ENCODE assay signal across 23 cellular contexts in the genomic region with DNA sequence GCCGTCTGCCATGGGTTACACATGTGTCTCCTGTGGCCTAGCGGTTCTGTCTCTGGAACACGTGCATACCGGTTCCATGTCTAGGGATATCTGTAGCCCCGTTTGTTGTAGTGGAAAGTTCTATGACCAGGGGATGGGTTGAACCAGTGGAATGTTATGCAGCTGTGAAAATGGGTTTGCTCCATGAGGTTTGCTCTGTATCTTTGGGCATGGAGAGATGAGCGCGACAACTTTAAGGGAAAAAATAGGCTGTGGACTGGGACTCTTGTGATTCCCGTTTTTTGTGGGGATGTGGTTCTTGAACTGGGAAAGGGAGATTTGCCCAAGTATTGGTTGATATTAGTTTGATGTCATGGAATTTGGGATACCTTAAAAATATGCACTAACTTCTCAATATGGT.
DNase-seq lines count a peak whose midpoint lies in the region; ATAC-seq, FAIRE-seq and TF ChIP-seq lines count a peak whose summit lies in the region.
"Had no signal": no experiment of that assay in that cellular context is flagged by ENCODE, and none has a peak within 500 bp of the region (broad histone marks: within the 10 kb centered on the region; RNA-seq: fewer than 3 reads in every experiment).

No MANE protein-coding gene starts in this region.

- peak overlapping the region; percentile 31 for H3K27ac Mint-ChIP-seq in memory B cell
- H3K27ac Mint-ChIP-seq: CD4-positive, alpha-beta memory T cell; HFFc6 had no signal

- no TSS peak for BruUV-seq in K562 (replicated peaks; lab: Mats Ljungman, UMichigan)

- H3K9me3 ChIP-seq in cardiac muscle cell (ENCODE audit: low read depth), result no peaks in the 10 kb centered on the region
- H3K9me3 ChIP-seq in heart right ventricle, result no peaks in the 10 kb centered on the region
- no peaks in the 10 kb centered on the region for H3K9me3 ChIP-seq in K562 (replicated peaks; ENCODE audit: control insufficient read depth, insufficient read depth, low read depth, low read length)
- no peaks in the 10 kb centered on the region for H3K9me3 ChIP-seq in thyroid gland

- no peak for TF ChIP-seq POLR2A in K562 (conservative IDR thresholded peaks at IDR 0.05)
- TF ChIP-seq POLR2A in thyroid gland (IDR thresholded peaks at IDR 0.05), result no peak

- no peaks in the 10 kb centered on the region for H3K9me3 Mint-ChIP-seq in memory B cell
- H3K9me3 Mint-ChIP-seq: CD4-positive, alpha-beta memory T cell; H9; HFFc6 had no signal

- H4K20me1 ChIP-seq in K562 (replicated peaks; ENCODE audit: control insufficient read depth, insufficient read depth, low read length), result no peaks in the 10 kb centered on the region

- no peak for TF ChIP-seq CTCF in cardiac muscle cell (IDR thresholded peaks at IDR 0.05; ENCODE audit: low read depth, low read length)
- TF ChIP-seq CTCF in heart right ventricle (IDR thresholded peaks at IDR 0.05), result no peak
- no peak for TF ChIP-seq CTCF in K562 (IDR thresholded peaks at IDR 0.05 in 2 of 3, conservative IDR thresholded peaks at IDR 0.05 in 1 of 3; ENCODE audit: insufficient read depth in 2 of 3, low read depth in 1 of 3, low read length in 3 of 3)
- TF ChIP-seq CTCF in thyroid gland (IDR thresholded peaks at IDR 0.05), result no peak

- intact Hi-C loops in heart right ventricle (cut with DNase I) (no loop called here), K562 (cut with micrococcal nuclease) (no loop called here), thyroid gland (cut with DNase I) (no loop called here)

- peaks cover 2% of the 10 kb centered on the region for H3K4me1 Mint-ChIP-seq in memory B cell

- no peak for ATAC-seq in heart right ventricle
- ATAC-seq in K562, result no peak
- no peak for ATAC-seq in memory B cell (ENCODE audit: low read depth)

- no peak for TF ChIP-seq RAD21 in K562 (CRISPR knock-in tag; conservative IDR thresholded peaks at IDR 0.05 in 1 of 2, IDR thresholded peaks at IDR 0.05 in 1 of 2)

- H3K36me3 ChIP-seq in cardiac muscle cell (no peaks in the 10 kb centered on the region), heart right ventricle (peaks cover 0 to 58% (median 18%) of the 10 kb centered on the region in 9 donors), K562 (ENCODE audit: control insufficient read depth, insufficient read depth, low read length) (peaks cover 25% of the 10 kb centered on the region; the same call in 2 of the 3 replicates), thyroid gland (peaks cover 18 to 27% of the 10 kb centered on the region in 2 donors)

- H3K27ac ChIP-seq in cardiac muscle cell (peak overlapping the region; percentile 16), heart right ventricle (no peak overlapping the region), K562 (ENCODE audit: extremely low read depth, low read depth, low read length) (peak overlapping the region; percentile 32; the same call in 2 of the 3 replicates), thyroid gland (no peak overlapping the region)
- H3K27ac ChIP-seq: 22Rv1, HL-60 had no signal

- no peak overlapping the region for H3K4me2 ChIP-seq in K562 (ENCODE audit: insufficient read depth, low read length)

- CTCF ChIA-PET in K562 (lab: Yijun Ruan, JAX; ENCODE audit: low intra/inter-chr PET ratio), result no interaction called here

- no peak for DNase-seq in cardiac muscle cell (ENCODE audit: low read depth in 1 of 2, low spot score in 1 of 2)
- DNase-seq in heart right ventricle, result no peak
- no peak for DNase-seq in K562 (ENCODE audit: extremely low read depth in 1 of 4, low spot score in 3 of 4)
- DNase-seq in memory B cell (ENCODE audit: low spot score in 2 of 2), result no peak
- no peak for DNase-seq in activated gamma-delta T cell treated with Interleukin-2 at 50 U/mL for 16 hours
- DNase-seq in T-helper 9 cell, result no peak
- no peak for DNase-seq in foreskin melanocyte
- DNase-seq in thyroid gland, result no peak
- DNase-seq: C1 segment of cervical spinal cord; CD4-positive, alpha-beta memory T cell; COR-L47; DMS153; DMS79 treated with DMSO at 0.1 percent for 48 hours; EL; GOT3; H9; HFFc6 had no signal

- no peak overlapping the region for H3K4me3 Mint-ChIP-seq in memory B cell
- H3K4me3 Mint-ChIP-seq: CD4-positive, alpha-beta memory T cell; H9; HFFc6 had no signal

- H3K4me1 ChIP-seq in cardiac muscle cell (ENCODE audit: low read depth), result peaks cover 18% of the 10 kb centered on the region
- peaks cover 29 to 39% (median 35%) of the 10 kb centered on the region in 9 donors for H3K4me1 ChIP-seq in heart right ventricle
- peaks cover 41 to 61% of the 10 kb centered on the region in 2 experiments for H3K4me1 ChIP-seq in K562 (replicated peaks in 1 of 2; ENCODE audit: control insufficient read depth in 2 of 2, insufficient read depth in 2 of 2, low read length in 2 of 2)
- peaks cover 12 to 26% of the 10 kb centered on the region in 2 donors for H3K4me1 ChIP-seq in thyroid gland

- in situ Hi-C loops in K562 (cut with MboI), result no loop called here

- TF ChIP-seq EP300 in K562 (IDR thresholded peaks at IDR 0.05; ENCODE audit: low read length), result no peak

- peaks cover 28% of the 10 kb centered on the region for H3K79me2 ChIP-seq in K562 (ENCODE audit: control insufficient read depth, insufficient read depth, low read length)

- peaks cover 10% of the 10 kb centered on the region for H3K9me1 ChIP-seq in K562 (ENCODE audit: control insufficient read depth, insufficient read depth, low read length)

- H3K27me3 ChIP-seq in cardiac muscle cell (no peaks in the 10 kb centered on the region), heart right ventricle (no peaks in the 10 kb centered on the region), K562 (ENCODE audit: control insufficient read depth in 2 of 2, insufficient read depth in 2 of 2, low read length in 2 of 2) (no peaks in the 10 kb centered on the region), thyroid gland (no peaks in the 10 kb centered on the region)

- no peak overlapping the region for H2AFZ ChIP-seq in K562 (ENCODE audit: low read depth, low read length)

- H3K4me3 ChIP-seq in cardiac muscle cell (no peak overlapping the region), heart right ventricle (no peak overlapping the region), K562 (no peak overlapping the region), thyroid gland (replicated peaks in 1 of 3) (no peak overlapping the region)

- FAIRE-seq in K562 (lab: Jason Lieb, UNC), result no peak
- FAIRE-seq: D721Med, G401.6, GM12891, GM19239 had no signal

- H3K27me3 Mint-ChIP-seq in memory B cell, result no peaks in the 10 kb centered on the region
- H3K27me3 Mint-ChIP-seq: CD4-positive, alpha-beta memory T cell had no signal

- peaks cover 6% of the 10 kb centered on the region for H3K36me3 Mint-ChIP-seq in memory B cell

- POLR2A ChIA-PET in K562 (lab: Yijun Ruan, JAX), result no interaction called here

- H3K9ac ChIP-seq in K562 (ENCODE audit: insufficient read depth in 1 of 2, low read depth in 2 of 2, low read length in 2 of 2), result no peak overlapping the region

- 93 to 99% methylated on average over 8 of the region's 8 CpGs for WGBS in heart right ventricle, 2 donors
- 90% methylated on average over 8 of the region's 8 CpGs for WGBS in K562 (ENCODE audit: insufficient coverage, low coverage, missing lambda C conversion rate)
- 94 to 98% methylated on average over 8 of the region's 8 CpGs for WGBS in thyroid gland, 2 donors

TF ChIP-seq in K562, 482 proteins besides CTCF, POLR2A, EP300 and RAD21:
- peak; percentile 53 for TF ChIP-seq ZNF146 (CRISPR knock-in tag; IDR thresholded peaks at IDR 0.05; ENCODE audit: unreplicated experiment)
- no peak for TF ChIP-seq ZNF445 (CRISPR knock-in tag; IDR thresholded peaks at IDR 0.05; ENCODE audit: low read depth)

Comparison
In these comparisons a context has a peak if more than half of its experiments do, and no peak if none do; other contexts are left out.
1. H3K27ac ChIP-seq: peak in cardiac muscle cell (single experiment) and K562 (single experiment); none in heart right ventricle (0 of 10) and thyroid gland (0 of 3).